ENCODE assay signal across 22 cellular contexts in genomic region chr10:72818076-72818475, GRCh38.
"Had no signal": no experiment of that assay in that cellular context is flagged by ENCODE, and none has a peak within 500 bp of the region (broad histone marks: within the 10 kb centered on the region; RNA-seq: fewer than 3 reads in every experiment).

No MANE protein-coding gene starts in this region.

- H3K36me3 ChIP-seq: brain microvascular endothelial cell, esophagus muscularis mucosa, pancreas, right atrium auricular region, suprapubic skin, tibial artery, WERI-Rb-1 had no signal

- H3K9me3 Mint-ChIP-seq: activated naive CD4-positive, alpha-beta T cell treated with anti-CD3 and anti-CD28 coated beads, Interleukin-2, amount 10 ng/mL, durations not matched to agents 7 days and 5 days had no signal

- ATAC-seq: activated CD4-positive, CD25-positive, alpha-beta regulatory T cell treated with anti-CD3 and anti-CD28 coated beads, Interleukin-2, amount 50 U/mL, for 24 hours; left lung; pancreas; T-helper 17 cell had no signal

- H3K4me3 Mint-ChIP-seq: activated naive CD4-positive, alpha-beta T cell treated with anti-CD3 and anti-CD28 coated beads, Interleukin-2, amount 10 ng/mL, durations not matched to agents 7 days and 5 days; T-helper 17 cell had no signal

- H3K27ac ChIP-seq: brain microvascular endothelial cell, esophagus muscularis mucosa, left lung, pancreas, psoas muscle, right atrium auricular region, suprapubic skin, tibial artery, WERI-Rb-1 had no signal

- H3K27ac Mint-ChIP-seq: activated naive CD4-positive, alpha-beta T cell treated with anti-CD3 and anti-CD28 coated beads, Interleukin-2, amount 10 ng/mL, durations not matched to agents 7 days and 5 days; T-helper 17 cell had no signal

- DNase-seq: activated CD4-positive, alpha-beta T cell treated with anti-CD3 and anti-CD28 coated beads for 48 hours; activated CD4-positive, alpha-beta T cell treated with anti-CD3 and anti-CD28 coated beads, Interleukin-2, amount 50 U/mL, for 48 hours; activated CD8-positive, alpha-beta memory T cell treated with anti-CD3 and anti-CD28 coated beads for 24 hours; activated effector memory CD4-positive, alpha-beta T cell treated with anti-CD3 and anti-CD28 coated beads, Interleukin-2, amount 50 U/mL, for 16 hours; activated naive CD4-positive, alpha-beta T cell treated with anti-CD3 and anti-CD28 coated beads, Interleukin-2, amount 10 ng/mL, durations not matched to agents 7 days and 5 days; amniotic stem cell; brain microvascular endothelial cell; foreskin melanocyte; left lung; nucleus accumbens; pancreas; psoas muscle; stimulated activated naive CD4-positive, alpha-beta T cell; T-helper 17 cell; T1000; tibial artery; WERI-Rb-1 had no signal

- H3K27me3 ChIP-seq: brain microvascular endothelial cell, esophagus muscularis mucosa, left lung, pancreas, right atrium auricular region, suprapubic skin, tibial artery had no signal

- H3K4me3 ChIP-seq: esophagus muscularis mucosa, left lung, lung, pancreas, psoas muscle, right atrium auricular region, suprapubic skin, tibial artery had no signal

- H3K4me1 Mint-ChIP-seq: activated naive CD4-positive, alpha-beta T cell treated with anti-CD3 and anti-CD28 coated beads, Interleukin-2, amount 10 ng/mL, durations not matched to agents 7 days and 5 days had no signal

- H3K27me3 Mint-ChIP-seq: activated naive CD4-positive, alpha-beta T cell treated with anti-CD3 and anti-CD28 coated beads, Interleukin-2, amount 10 ng/mL, durations not matched to agents 7 days and 5 days; T-helper 17 cell had no signal

- H3K9me3 ChIP-seq: esophagus muscularis mucosa, left lung, pancreas, psoas muscle, right atrium auricular region, suprapubic skin had no signal
